10 cellular contexts compared by ENCODE assay signal in the genomic region with DNA sequence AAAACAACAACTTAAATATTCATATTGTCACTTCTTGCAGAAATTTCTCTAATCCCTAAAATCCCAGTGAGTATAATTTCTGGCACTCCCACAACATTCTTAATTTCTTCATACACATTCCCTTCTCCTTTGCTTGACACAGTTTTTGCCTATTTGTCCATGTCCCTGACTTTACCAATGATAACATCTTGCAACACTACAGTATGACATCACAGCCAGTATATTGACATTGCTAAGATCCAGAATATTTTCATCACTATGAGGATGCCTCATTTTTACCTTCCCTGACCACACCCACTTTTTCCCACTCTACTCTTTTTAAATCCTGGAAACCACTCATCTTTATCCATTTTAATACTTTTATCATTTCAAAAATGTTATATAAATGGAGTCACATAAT.
"Had no signal": no experiment of that assay in that cellular context is flagged by ENCODE, and none has a peak within 500 bp of the region (broad histone marks: within the 10 kb centered on the region; RNA-seq: fewer than 3 reads in every experiment).

No MANE protein-coding gene starts in this region.

- ATAC-seq: GM23338 had no signal

- H3K9ac ChIP-seq: KMS-11 had no signal

- H3K4me3 ChIP-seq: GM23338 had no signal

- H3K27ac ChIP-seq: HL-60, KMS-11 had no signal

- H3K4me2 ChIP-seq: GM23338, KMS-11 had no signal

- FAIRE-seq: H1, H54 had no signal

- H2AFZ ChIP-seq: GM23338 had no signal

- DNase-seq: H9, HCEC 1CT, HFFc6, IMR-90, KBM-7 had no signal

- H3K4me3 Mint-ChIP-seq: GM23338, H9, HFFc6 had no signal

- H3K27ac Mint-ChIP-seq: GM23338, H9, HFFc6 had no signal
